Comparison of ENCODE assay signal across 8 cellular contexts in genomic region chr3:120145498-120146285, GRCh38. TPM values are rescaled to one million over a fixed set of nuclear protein-coding genes. Genes with fewer than 3 reads are reported as not detected.
DNase-seq lines count a peak whose midpoint lies in the region; FAIRE-seq and TF ChIP-seq lines count a peak whose summit lies in the region.

No MANE protein-coding gene starts in this region.

- H3K4me1 ChIP-seq in endothelial cell of umbilical vein (ENCODE audit: control insufficient read depth, extremely low read depth, insufficient read depth, low read length): peaks cover 19% of the 10 kb centered on the region
- peaks cover 35% of the 10 kb centered on the region for H3K4me1 ChIP-seq in suprapubic skin
- no peaks in the 10 kb centered on the region for H3K4me1 ChIP-seq in sigmoid colon

- H3K36me3 ChIP-seq in endothelial cell of umbilical vein (ENCODE audit: control insufficient read depth in 2 of 2, extremely low read depth in 1 of 2, insufficient read depth in 2 of 2, low read length in 2 of 2) (no peaks in the 10 kb centered on the region), suprapubic skin (no peaks in the 10 kb centered on the region), sigmoid colon (no peaks in the 10 kb centered on the region)

- no peak overlapping the region for H2AFZ ChIP-seq in endothelial cell of umbilical vein (ENCODE audit: low read depth, low read length)

- H3K4me2 ChIP-seq in endothelial cell of umbilical vein (ENCODE audit: insufficient read depth, low read length): no peak overlapping the region

- TF ChIP-seq CTCF in endothelial cell of umbilical vein (IDR thresholded peaks at IDR 0.05; ENCODE audit: extremely low read depth in 1 of 2, insufficient read depth in 1 of 2, low read depth in 1 of 2, low read length in 2 of 2) (no peak), suprapubic skin (IDR thresholded peaks at IDR 0.05) (no peak), sigmoid colon (IDR thresholded peaks at IDR 0.05) (no peak)

- peaks cover 25% of the 10 kb centered on the region for H3K4me1 Mint-ChIP-seq in activated naive CD4-positive, alpha-beta T cell treated with anti-CD3 and anti-CD28 coated beads for 36 hours (ENCODE audit: low read depth)
- H3K4me1 Mint-ChIP-seq in activated naive CD4-positive, alpha-beta T cell treated with anti-CD3 and anti-CD28 coated beads, Interleukin-2, amount 10 ng/mL, durations not matched to agents 7 days and 5 days: peaks cover 17% of the 10 kb centered on the region

- H3K4me3 Mint-ChIP-seq in activated naive CD4-positive, alpha-beta T cell treated with anti-CD3 and anti-CD28 coated beads for 36 hours: no peak overlapping the region
- H3K4me3 Mint-ChIP-seq in activated naive CD4-positive, alpha-beta T cell treated with anti-CD3 and anti-CD28 coated beads, Interleukin-2, amount 10 ng/mL, durations not matched to agents 7 days and 5 days: no peak overlapping the region

- H3K9me1 ChIP-seq in endothelial cell of umbilical vein (replicated peaks; ENCODE audit: control insufficient read depth, extremely low read depth, insufficient read depth, low read length): no peaks in the 10 kb centered on the region

- H3K36me3 Mint-ChIP-seq in activated naive CD4-positive, alpha-beta T cell treated with anti-CD3 and anti-CD28 coated beads for 36 hours (ENCODE audit: low read depth): no peaks in the 10 kb centered on the region
- H3K36me3 Mint-ChIP-seq in activated naive CD4-positive, alpha-beta T cell treated with anti-CD3 and anti-CD28 coated beads, Interleukin-2, amount 10 ng/mL, durations not matched to agents 7 days and 5 days: no peaks in the 10 kb centered on the region

- no peak overlapping the region for H3K27ac Mint-ChIP-seq in activated naive CD4-positive, alpha-beta T cell treated with anti-CD3 and anti-CD28 coated beads for 36 hours
- no peak overlapping the region for H3K27ac Mint-ChIP-seq in activated naive CD4-positive, alpha-beta T cell treated with anti-CD3 and anti-CD28 coated beads, Interleukin-2, amount 10 ng/mL, durations not matched to agents 7 days and 5 days

- no peak overlapping the region for H3K9ac ChIP-seq in endothelial cell of umbilical vein (replicated peaks; ENCODE audit: extremely low read depth, insufficient read depth, low read length)

- H3K27me3 ChIP-seq in endothelial cell of umbilical vein (ENCODE audit: control insufficient read depth in 2 of 2, insufficient read depth in 2 of 2, low read length in 2 of 2) (no peaks in the 10 kb centered on the region), suprapubic skin (no peaks in the 10 kb centered on the region), sigmoid colon (no peaks in the 10 kb centered on the region)

- H3K27me3 Mint-ChIP-seq in activated naive CD4-positive, alpha-beta T cell treated with anti-CD3 and anti-CD28 coated beads for 36 hours (ENCODE audit: low read depth): no peaks in the 10 kb centered on the region
- no peaks in the 10 kb centered on the region for H3K27me3 Mint-ChIP-seq in activated naive CD4-positive, alpha-beta T cell treated with anti-CD3 and anti-CD28 coated beads, Interleukin-2, amount 10 ng/mL, durations not matched to agents 7 days and 5 days

- H3K27ac ChIP-seq in endothelial cell of umbilical vein (ENCODE audit: insufficient read depth, low read depth, low read length) (no peak overlapping the region), suprapubic skin (peak overlapping the region; percentile 17), sigmoid colon (no peak overlapping the region)

- no peak for TF ChIP-seq EP300 in suprapubic skin (IDR thresholded peaks at IDR 0.05)
- TF ChIP-seq EP300 in sigmoid colon (IDR thresholded peaks at IDR 0.05): no peak

- peak; percentile 55 for DNase-seq in activated naive CD4-positive, alpha-beta T cell treated with anti-CD3 and anti-CD28 coated beads for 36 hours
- DNase-seq in activated naive CD4-positive, alpha-beta T cell treated with anti-CD3 and anti-CD28 coated beads, Interleukin-2, amount 10 ng/mL, durations not matched to agents 7 days and 5 days: no peak
- DNase-seq in LHCN-M2 (ENCODE audit: low read depth) (peak; percentile 64), endothelial cell of umbilical vein (ENCODE audit: low read depth, low spot score) (peak; percentile 30), suprapubic skin (ENCODE audit: low spot score in 2 of 2) (no peak), sigmoid colon (no peak)
- no peak for DNase-seq in activated CD8-positive, alpha-beta memory T cell treated with anti-CD3 and anti-CD28 coated beads, Interleukin-2, amount 50 U/mL, for 48 hours
- DNase-seq in effector CD4-positive, alpha-beta T cell: no peak

- WGBS in suprapubic skin: 44% methylated on average over 3 of the region's 3 CpGs
- 73 to 83% methylated on average over 3 of the region's 3 CpGs for WGBS in sigmoid colon, 2 donors

- BruUV-seq in endothelial cell of umbilical vein (replicated peaks; lab: Mats Ljungman, UMichigan): no TSS peak

- H3K4me3 ChIP-seq in endothelial cell of umbilical vein (replicated peaks in 1 of 3; ENCODE audit: insufficient read depth in 1 of 3, low read depth in 1 of 3, low read length in 3 of 3): no peak overlapping the region
- no peak overlapping the region for H3K4me3 ChIP-seq in suprapubic skin
- H3K4me3 ChIP-seq in sigmoid colon: no peak overlapping the region

- no peaks in the 10 kb centered on the region for H3K79me2 ChIP-seq in endothelial cell of umbilical vein (ENCODE audit: control insufficient read depth, insufficient read depth, low read length)

- H3K9me3 ChIP-seq in endothelial cell of umbilical vein (replicated peaks; ENCODE audit: control insufficient read depth, insufficient read depth, low read length) (no peaks in the 10 kb centered on the region), suprapubic skin (no peaks in the 10 kb centered on the region), sigmoid colon (no peaks in the 10 kb centered on the region)

- dilution Hi-C loops in endothelial cell of umbilical vein (cut with MboI; ENCODE audit: extremely low pct_ligation_motif_present, low sequenced_read_pairs): no loop called here

- CTCF ChIA-PET in activated naive CD4-positive, alpha-beta T cell treated with anti-CD3 and anti-CD28 coated beads for 36 hours (lab: Charles Lee): interaction anchor here (1.1 to 5.0 kb wide), 2 partner anchors 10 to 253 kb away, joined by 5 to 49 read pairs; no protein-coding TSS in a partner anchor
- CTCF ChIA-PET in activated naive CD4-positive, alpha-beta T cell treated with anti-CD3 and anti-CD28 coated beads, Interleukin-2, amount 10 ng/mL, durations not matched to agents 7 days and 5 days (lab: Charles Lee): interaction anchor here (1.7 to 6.1 kb wide), 2 partner anchors 11 to 254 kb away, joined by 5 to 47 read pairs; no protein-coding TSS in a partner anchor
- CTCF ChIA-PET in endothelial cell of umbilical vein (lab: Charles Lee): interaction anchor here (1.5 to 5.2 kb wide), 3 partner anchors 10 to 254 kb away, joined by 4 to 26 read pairs (median 6); no protein-coding TSS in a partner anchor

- intact Hi-C loops in activated naive CD4-positive, alpha-beta T cell treated with anti-CD3 and anti-CD28 coated beads for 36 hours (cut with micrococcal nuclease): loop anchor here (1.0 to 2.0 kb wide), 6 partner anchors 50 to 325 kb away; partner anchors contain the start of gene LRRC58
- intact Hi-C loops in endothelial cell of umbilical vein (cut with micrococcal nuclease) (no loop called here), sigmoid colon (cut with DNase I) (no loop called here)

- H4K20me1 ChIP-seq in endothelial cell of umbilical vein (replicated peaks; ENCODE audit: control insufficient read depth, extremely low read depth, insufficient read depth, low read length): no peaks in the 10 kb centered on the region

- FAIRE-seq in endothelial cell of umbilical vein (lab: Jason Lieb, UNC): peak; percentile 71

- no peaks in the 10 kb centered on the region for H3K9me3 Mint-ChIP-seq in activated naive CD4-positive, alpha-beta T cell treated with anti-CD3 and anti-CD28 coated beads for 36 hours
- H3K9me3 Mint-ChIP-seq in activated naive CD4-positive, alpha-beta T cell treated with anti-CD3 and anti-CD28 coated beads, Interleukin-2, amount 10 ng/mL, durations not matched to agents 7 days and 5 days: no peaks in the 10 kb centered on the region

- POLR2A ChIA-PET in endothelial cell of umbilical vein (lab: Charles Lee): interaction anchor here (0.6 kb wide), 1 partner anchor 51 kb away, joined by 3 read pairs; no protein-coding TSS in a partner anchor

- TF ChIP-seq POLR2A in endothelial cell of umbilical vein (IDR thresholded peaks at IDR 0.05; ENCODE audit: low read depth, low read length) (no peak), suprapubic skin (IDR thresholded peaks at IDR 0.05) (no peak), sigmoid colon (IDR thresholded peaks at IDR 0.05) (no peak)

TF ChIP-seq in endothelial cell of umbilical vein, 7 proteins besides CTCF, POLR2A, EP300 and RAD21:
- TF ChIP-seq FOS (IDR thresholded peaks at IDR 0.05; ENCODE audit: borderline replicate concordance, insufficient read depth, low read length) (peak; percentile 27), GATA2 (IDR thresholded peaks at IDR 0.05; ENCODE audit: insufficient read depth, insufficient read length, low read depth, low read length) (no peak)
TF ChIP-seq in endothelial cell of umbilical vein: peak in this region for 1.

RNA-seq across cellular contexts. Expression of gene GSK3B, which starts 51.4 kb away (rescaled TPM):
- total RNA-seq in activated naive CD4-positive, alpha-beta T cell treated with anti-CD3 and anti-CD28 coated beads for 36 hours: 10 to 100 TPM; 25.9 to 27.8 TPM
- total RNA-seq in LHCN-M2 (2014; rRNA removed) (43.3 and 46.5 TPM in 2 replicates), endothelial cell of umbilical vein (50.1 and 52.0 TPM in 2 replicates), suprapubic skin (10 to 100 TPM; 43.8 to 58.1 (median 53.0) TPM), sigmoid colon (10 to 100 TPM; 23.2 to 36.8 (median 27.6) TPM)
- 22.8 TPM for polyA plus RNA-seq in LHCN-M2 (2012)
- polyA plus RNA-seq in endothelial cell of umbilical vein (19.2 and 22.1 TPM in 2 replicates), sigmoid colon (10 to 100 TPM; 11.4 to 19.9 (median 17.8) TPM)
- 20.8 and 21.9 TPM in 2 replicates for polyA plus RNA-seq in endothelial cell of umbilical vein (2011; cell fraction: cytosol; rRNA removed)
- polyA plus RNA-seq in endothelial cell of umbilical vein (2011; cell fraction: nucleus; rRNA removed): 21.7 and 25.9 TPM in 2 replicates
- polyA plus RNA-seq in endothelial cell of umbilical vein (2012): 24.3 and 30.9 TPM in 2 replicates
- polyA minus RNA-seq in endothelial cell of umbilical vein: 73.4 and 78.2 TPM in 2 replicates
- polyA minus RNA-seq in endothelial cell of umbilical vein (2011; cell fraction: cytosol; rRNA and poly(A)+ RNA removed): 54.5 TPM
- 82.8 and 112 TPM in 2 replicates for polyA minus RNA-seq in endothelial cell of umbilical vein (2011; cell fraction: nucleus; rRNA and poly(A)+ RNA removed)

Comparison
In these comparisons a context has a peak if more than half of its experiments do, and no peak if none do; other contexts are left out.
1. DNase-seq: peak in activated naive CD4-positive, alpha-beta T cell treated with anti-CD3 and anti-CD28 coated beads for 36 hours (single experiment), LHCN-M2 (single experiment) and endothelial cell of umbilical vein (single experiment); none in activated naive CD4-positive, alpha-beta T cell treated with anti-CD3 and anti-CD28 coated beads, Interleukin-2, amount 10 ng/mL, durations not matched to agents 7 days and 5 days (single experiment), suprapubic skin (0 of 2), activated CD8-positive, alpha-beta memory T cell treated with anti-CD3 and anti-CD28 coated beads, Interleukin-2, amount 50 U/mL, for 48 hours (single experiment), sigmoid colon (single experiment) and effector CD4-positive, alpha-beta T cell (single experiment).